Comparison of ENCODE assay signal across 29 cellular contexts in genomic region chr4:170323623-170324022, GRCh38.
"Had no signal": no experiment of that assay in that cellular context is flagged by ENCODE, and none has a peak within 500 bp of the region (broad histone marks: within the 10 kb centered on the region; RNA-seq: fewer than 3 reads in every experiment).

No MANE protein-coding gene starts in this region.

- DNase-seq: stimulated activated CD4-positive, alpha-beta T cell treated with anti-CD3 and anti-CD28 coated beads, Interleukin-2, amount 100 ng/mL, for 48 hours; stimulated activated CD4-positive, alpha-beta T cell treated with anti-CD3 and anti-CD28 coated beads, Interleukin-4, amount 100 ng/mL, for 1 hour; stimulated activated CD4-positive, alpha-beta T cell treated with anti-CD3 and anti-CD28 coated beads, Interleukin-4, amount 100 ng/mL, for 24 hours; stimulated activated CD4-positive, alpha-beta T cell treated with anti-CD3 and anti-CD28 coated beads, Interleukin-4, amount 100 ng/mL, for 4 hours; stimulated activated CD8-positive, alpha-beta memory T cell treated with anti-CD3 and anti-CD28 coated beads, Interleukin-4, amount 100 ng/mL, for 48 hours; stimulated activated naive B cell treated with anti-CD40 and anti-IgM and Interleukin-4, amounts not matched to agents 10 μg/mL and 1 μg/mL and 100 μg/mL, for 72 hours; stimulated activated naive CD4-positive, alpha-beta T cell; stimulated activated naive CD4-positive, alpha-beta T cell treated with Interleukin-2 at 50 U/mL for 16 hours; stimulated activated naive CD8-positive, alpha-beta T cell treated with anti-CD3 and anti-CD28 coated beads, Interleukin-15, amount 100 ng/mL, for 72 hours; stimulated activated naive CD8-positive, alpha-beta T cell treated with anti-CD3 and anti-CD28 coated beads, Interleukin-15, Interleukin-2, amounts not matched to agents 100 U/mL and 50 U/mL, for 24 hours; stomach; substantia nigra; testis; thyroid gland; tibial artery; transverse colon; trophoblast cell; upper lobe of left lung; upper lobe of right lung; uterus had no signal

- H3K36me3 ChIP-seq: stomach, suprapubic skin, thoracic aorta, thyroid gland, tibial artery, tibial nerve, transverse colon, upper lobe of left lung, upper lobe of right lung, uterus, vagina had no signal

- H3K4me1 Mint-ChIP-seq: stimulated activated effector memory CD8-positive, alpha-beta T cell treated with anti-CD3 and anti-CD28 coated beads, Interleukin-12 subunit alpha, Interleukin-12 subunit beta, amount 100 ng/mL, for 72 hours; stimulated activated memory B cell treated with anti-CD40 and anti-IgM and Interleukin-4, amounts not matched to agents 10 μg/mL and 1 μg/mL and 100 μg/mL, for 72 hours; stimulated activated naive B cell treated with anti-CD40 and anti-IgM and Interleukin-4, amounts not matched to agents 10 μg/mL and 1 μg/mL and 100 μg/mL, for 72 hours; stimulated activated naive CD8-positive, alpha-beta T cell treated with anti-CD3 and anti-CD28 coated beads, Interleukin-15, amount 100 ng/mL, for 72 hours had no signal

- H3K9me3 ChIP-seq: suprapubic skin, thoracic aorta, thyroid gland, tibial artery, transverse colon, upper lobe of left lung, uterus, vagina had no signal

- H3K27me3 ChIP-seq: stomach, suprapubic skin, testis, thyroid gland, tibial artery, tibial nerve, transverse colon, upper lobe of left lung, upper lobe of right lung, uterus, vagina had no signal

- H3K4me3 Mint-ChIP-seq: stimulated activated effector memory CD8-positive, alpha-beta T cell treated with anti-CD3 and anti-CD28 coated beads, Interleukin-12 subunit alpha, Interleukin-12 subunit beta, amount 100 ng/mL, for 72 hours; stimulated activated memory B cell treated with anti-CD40 and anti-IgM and Interleukin-4, amounts not matched to agents 10 μg/mL and 1 μg/mL and 100 μg/mL, for 72 hours; stimulated activated naive B cell treated with anti-CD40 and anti-IgM and Interleukin-4, amounts not matched to agents 10 μg/mL and 1 μg/mL and 100 μg/mL, for 72 hours; stimulated activated naive CD8-positive, alpha-beta T cell treated with anti-CD3 and anti-CD28 coated beads, Interleukin-15, amount 100 ng/mL, for 72 hours; stimulated activated naive CD8-positive, alpha-beta T cell treated with anti-CD3 and anti-CD28 coated beads, Interleukin-15, Interleukin-2, amounts not matched to agents 100 ng/mL and 50 ng/mL, for 24 hours; type B pancreatic cell had no signal

- H3K27me3 Mint-ChIP-seq: stimulated activated memory B cell treated with anti-CD40 and anti-IgM and Interleukin-4, amounts not matched to agents 10 μg/mL and 1 μg/mL and 100 μg/mL, for 72 hours; stimulated activated naive B cell treated with anti-CD40 and anti-IgM and Interleukin-4, amounts not matched to agents 10 μg/mL and 1 μg/mL and 100 μg/mL, for 72 hours; stimulated activated naive CD8-positive, alpha-beta T cell treated with anti-CD3 and anti-CD28 coated beads, Interleukin-15, amount 100 ng/mL, for 72 hours; stimulated activated naive CD8-positive, alpha-beta T cell treated with anti-CD3 and anti-CD28 coated beads, Interleukin-15, Interleukin-2, amounts not matched to agents 100 ng/mL and 50 ng/mL, for 24 hours; type B pancreatic cell had no signal

- H3K27ac Mint-ChIP-seq: stimulated activated effector memory CD8-positive, alpha-beta T cell treated with anti-CD3 and anti-CD28 coated beads, Interleukin-12 subunit alpha, Interleukin-12 subunit beta, amount 100 ng/mL, for 72 hours; stimulated activated memory B cell treated with anti-CD40 and anti-IgM and Interleukin-4, amounts not matched to agents 10 μg/mL and 1 μg/mL and 100 μg/mL, for 72 hours; stimulated activated naive B cell treated with anti-CD40 and anti-IgM and Interleukin-4, amounts not matched to agents 10 μg/mL and 1 μg/mL and 100 μg/mL, for 72 hours; stimulated activated naive CD8-positive, alpha-beta T cell treated with anti-CD3 and anti-CD28 coated beads, Interleukin-15, amount 100 ng/mL, for 72 hours; stimulated activated naive CD8-positive, alpha-beta T cell treated with anti-CD3 and anti-CD28 coated beads, Interleukin-15, Interleukin-2, amounts not matched to agents 100 ng/mL and 50 ng/mL, for 24 hours; type B pancreatic cell had no signal

- H3K9me3 Mint-ChIP-seq: type B pancreatic cell had no signal

- H3K27ac ChIP-seq: stomach, suprapubic skin, testis, thoracic aorta, thyroid gland, tibial artery, tibial nerve, transverse colon, upper lobe of left lung, upper lobe of right lung, uterus, vagina had no signal

- ATAC-seq: stimulated activated effector memory CD8-positive, alpha-beta T cell treated with anti-CD3 and anti-CD28 coated beads, Interleukin-12 subunit alpha, Interleukin-12 subunit beta, amount 100 ng/mL, for 72 hours; stimulated activated memory B cell treated with anti-CD40 and anti-IgM and Interleukin-4, amounts not matched to agents 10 μg/mL and 1 μg/mL and 100 μg/mL, for 72 hours; stimulated activated naive B cell treated with anti-CD40 and anti-IgM and Interleukin-4, amounts not matched to agents 10 μg/mL and 1 μg/mL and 100 μg/mL, for 72 hours; stimulated activated naive CD8-positive, alpha-beta T cell treated with anti-CD3 and anti-CD28 coated beads, Interleukin-15, amount 100 ng/mL, for 72 hours; stimulated activated naive CD8-positive, alpha-beta T cell treated with anti-CD3 and anti-CD28 coated beads, Interleukin-15, Interleukin-2, amounts not matched to agents 100 U/mL and 50 U/mL, for 24 hours; upper lobe of right lung had no signal

- FAIRE-seq: urothelium cell line had no signal

- H3K36me3 Mint-ChIP-seq: stimulated activated effector memory CD8-positive, alpha-beta T cell treated with anti-CD3 and anti-CD28 coated beads, Interleukin-12 subunit alpha, Interleukin-12 subunit beta, amount 100 ng/mL, for 72 hours; stimulated activated memory B cell treated with anti-CD40 and anti-IgM and Interleukin-4, amounts not matched to agents 10 μg/mL and 1 μg/mL and 100 μg/mL, for 72 hours; type B pancreatic cell had no signal

- H3K4me1 ChIP-seq: stomach, suprapubic skin, testis, thyroid gland, tibial artery, tibial nerve, transverse colon, upper lobe of left lung, upper lobe of right lung, uterus, vagina had no signal

- H3K4me3 ChIP-seq: stomach, suprapubic skin, testis, thoracic aorta, thyroid gland, tibial artery, tibial nerve, transverse colon, upper lobe of left lung, upper lobe of right lung, uterus, vagina had no signal
